In the genomic region with DNA sequence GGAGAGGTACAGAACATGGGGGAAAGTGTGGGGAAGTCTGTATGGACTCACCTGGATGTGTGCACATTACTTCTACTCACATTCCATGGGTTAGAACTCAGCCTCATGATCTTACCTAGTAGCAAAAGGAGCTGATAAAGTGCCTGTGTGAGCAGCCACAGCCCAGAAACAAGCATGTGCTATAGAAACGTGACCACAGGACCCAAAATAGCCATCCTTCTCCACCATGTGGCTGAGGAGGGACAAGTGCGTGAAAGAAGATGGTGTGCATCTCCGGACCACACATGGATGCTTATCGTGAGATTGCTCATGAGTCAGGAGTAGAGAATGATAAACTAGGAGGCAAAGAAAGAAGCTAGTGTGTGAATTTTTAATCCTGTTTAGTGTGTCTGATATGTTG, we compare ENCODE assay signal across 20 cellular contexts.
"Had no signal": no experiment of that assay in that cellular context is flagged by ENCODE, and none has a peak within 500 bp of the region (broad histone marks: within the 10 kb centered on the region; RNA-seq: fewer than 3 reads in every experiment).

No MANE protein-coding gene starts in this region.

- H3K9me3 ChIP-seq: SJSA1 had no signal

- H3K27me3 ChIP-seq: SJSA1 had no signal

- FAIRE-seq: RCC 7860 had no signal

- H3K36me3 ChIP-seq: SJSA1 had no signal

- DNase-seq: KBM-7, MV-4-11, NCI-H1048, NCI-H1105, NCI-H1417, NCI-H1436 treated with DMSO at 0.1 percent for 48 hours, NCI-H1694, NCI-H187 treated with DMSO at 0.1 percent for 48 hours, NCI-H2081, NCI-H2107, NCI-H2227 treated with DMSO at 0.1 percent for 48 hours, NCI-H524, NCI-H526 treated with DMSO at 0.1 percent for 48 hours, NCI-H748 treated with DMSO at 0.1 percent for 48 hours, Right ventricle myocardium superior, RPMI8226, SIG-M5 had no signal

- H3K4me3 ChIP-seq: SJSA1, SK-N-MC had no signal

- H3K4me1 ChIP-seq: SJSA1 had no signal

- H3K27ac ChIP-seq: SJSA1, SK-N-MC had no signal
